23 cellular contexts compared by ENCODE assay signal in the genomic region with DNA sequence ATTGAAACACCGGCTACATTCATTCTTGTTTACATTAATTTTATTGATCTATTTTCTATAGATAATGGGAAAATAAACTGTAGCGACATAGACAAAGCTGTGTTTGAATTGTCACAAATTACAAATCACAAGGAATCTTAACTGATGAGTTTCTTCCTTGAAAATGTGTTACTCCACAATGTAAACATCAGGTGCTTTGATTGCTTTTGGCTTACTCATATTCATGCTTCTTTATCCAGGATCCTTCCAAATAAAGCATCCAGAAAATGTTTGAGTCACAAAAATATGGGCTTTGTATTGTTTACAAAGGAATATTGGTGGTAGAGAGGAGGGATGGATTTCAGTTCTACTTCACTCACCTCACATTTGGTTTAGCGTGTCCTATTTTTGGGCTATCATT.
A peak's percentile ranks its signal among the peaks of the same experiment; 100 is the strongest.
DNase-seq lines count a peak whose midpoint lies in the region; ATAC-seq and TF ChIP-seq lines count a peak whose summit lies in the region.
"Had no signal": no experiment of that assay in that cellular context is flagged by ENCODE, and none has a peak within 500 bp of the region (broad histone marks: within the 10 kb centered on the region; RNA-seq: fewer than 3 reads in every experiment).

No MANE protein-coding gene starts in this region.

- H3K36me3 ChIP-seq in RWPE2 (ENCODE audit: low read depth), result no peaks in the 10 kb centered on the region
- H3K36me3 ChIP-seq in mesendoderm (ENCODE audit: control insufficient read depth, insufficient read depth, low read length), result no peaks in the 10 kb centered on the region
- H3K36me3 ChIP-seq: BE2C, BLaER1 had no signal

- no peak overlapping the region for H3K27ac ChIP-seq in RWPE2 (ENCODE audit: poor library complexity, severe bottlenecking)
- no peak overlapping the region for H3K27ac ChIP-seq in mesendoderm (ENCODE audit: low read depth, low read length)
- H3K27ac ChIP-seq: BLaER1 had no signal

- H3K18ac ChIP-seq in mesendoderm (ENCODE audit: low read length), result no peak overlapping the region

- no peak overlapping the region for H2BK120ac ChIP-seq in mesendoderm (ENCODE audit: low read depth, low read length)

- no peak overlapping the region for H3K23ac ChIP-seq in mesendoderm (ENCODE audit: low read length)

- TF ChIP-seq CTCF in RWPE2 (IDR thresholded peaks at IDR 0.05; ENCODE audit: poor library complexity, severe bottlenecking), result no peak
- TF ChIP-seq CTCF in epithelial cell of esophagus (IDR thresholded peaks at IDR 0.05; ENCODE audit: insufficient read depth, low read depth, low read length, missing control alignments), result no peak
- no peak for TF ChIP-seq CTCF in GM10266 (IDR thresholded peaks at IDR 0.05; ENCODE audit: control insufficient read depth, insufficient read depth, low read depth, missing control alignments)

- WGBS in mesendoderm (ENCODE audit: extremely low coverage, insufficient coverage, low lambda C conversion rate), result no CpG with 5 or more reads among the region's 3 CpGs

- TF ChIP-seq POLR2A in GM18505 (IDR thresholded peaks at IDR 0.05; ENCODE audit: borderline replicate concordance, extremely low read depth, insufficient read depth, insufficient read length), result no peak

- H3K9me3 ChIP-seq in RWPE2 (ENCODE audit: severe bottlenecking), result no peaks in the 10 kb centered on the region
- H3K9me3 ChIP-seq: BE2C, BLaER1 had no signal

- H3K4me2 ChIP-seq in mesendoderm (ENCODE audit: low read length), result no peak overlapping the region
- H3K4me2 ChIP-seq: BLaER1 had no signal

- no peak overlapping the region for H3K56ac ChIP-seq in mesendoderm (ENCODE audit: low read length)

- no peaks in the 10 kb centered on the region for H3K27me3 ChIP-seq in RWPE2 (ENCODE audit: insufficient read depth, poor library complexity, severe bottlenecking)
- H3K27me3 ChIP-seq in mesendoderm (ENCODE audit: insufficient read depth, low read length, poor library complexity), result no peaks in the 10 kb centered on the region
- H3K27me3 ChIP-seq: BE2C, BLaER1 had no signal

- H4K8ac ChIP-seq in mesendoderm (ENCODE audit: low read depth, low read length), result no peak overlapping the region

- no peak for DNase-seq in RWPE2 (ENCODE audit: low spot score)
- DNase-seq in epithelial cell of esophagus (ENCODE audit: low read depth), result peak; percentile 55
- DNase-seq in mesendoderm, result no peak
- DNase-seq in GM10266 (ENCODE audit: extremely low spot score), result no peak
- no peak for DNase-seq in NCI-H226
- DNase-seq in NOMO-1 treated with dmso at 0.1 percent for 144 hours (lab: John Stamatoyannopoulos, UW; ENCODE audit: unreplicated experiment), result no peak
- DNase-seq: 8988T; ACHN; BE2C; C1 segment of cervical spinal cord; CD4-positive, alpha-beta memory T cell; CD4-positive, CD25-positive, alpha-beta regulatory T cell; CD8-positive, alpha-beta memory T cell; COR-L47; DMS 273 treated with DMSO at 0.1 percent for 48 hours; DMS153; DMS53; DMS79; DND-41; EL; GDM1 had no signal

- no peak overlapping the region for H3K9ac ChIP-seq in mesendoderm (ENCODE audit: low read length)
- H3K9ac ChIP-seq: BLaER1 had no signal

- H2BK5ac ChIP-seq in mesendoderm (ENCODE audit: low read length), result peak overlapping the region; percentile 55

- H3K79me2 ChIP-seq in mesendoderm (ENCODE audit: control insufficient read depth, insufficient read depth, low read length), result no peaks in the 10 kb centered on the region

- peak; percentile 35; the same call in 1 of the 3 replicates for ATAC-seq in RWPE2 (ENCODE audit: low read depth)
- no peak for ATAC-seq in GM18505 (IDR thresholded peaks at IDR 0.05; ENCODE audit: unreplicated experiment)

- no peak overlapping the region for H4K5ac ChIP-seq in mesendoderm (ENCODE audit: low read length)

- no peak overlapping the region for H3K4ac ChIP-seq in mesendoderm (ENCODE audit: low read depth, low read length)

- no peak overlapping the region for H2BK15ac ChIP-seq in mesendoderm (replicated peaks; ENCODE audit: low read depth)

- no peak overlapping the region for H2AK5ac ChIP-seq in mesendoderm (ENCODE audit: low read length)

- no peaks in the 10 kb centered on the region for H3K79me1 ChIP-seq in mesendoderm (ENCODE audit: low read length)

- H3K4me1 ChIP-seq in RWPE2 (ENCODE audit: insufficient read depth, poor library complexity, severe bottlenecking) (no peaks in the 10 kb centered on the region), mesendoderm (ENCODE audit: control insufficient read depth, low read depth, low read length) (no peaks in the 10 kb centered on the region)
- H3K4me1 ChIP-seq: BE2C, BLaER1 had no signal

- H3K4me3 ChIP-seq in RWPE2 (ENCODE audit: severe bottlenecking) (no peak overlapping the region), epithelial cell of esophagus (ENCODE audit: low read length) (no peak overlapping the region), mesendoderm (ENCODE audit: low read length) (no peak overlapping the region)
- H3K4me3 ChIP-seq: BLaER1 had no signal
